15 cellular contexts compared by ENCODE assay signal in genomic region chr13:22944378-22944777, GRCh38.
"Had no signal": no experiment of that assay in that cellular context is flagged by ENCODE, and none has a peak within 500 bp of the region (broad histone marks: within the 10 kb centered on the region; RNA-seq: fewer than 3 reads in every experiment).

No MANE protein-coding gene starts in this region.

- H3K9me3 Mint-ChIP-seq: stimulated activated naive CD8-positive, alpha-beta T cell treated with anti-CD3 and anti-CD28 coated beads, Interleukin-15, Interleukin-2, amounts not matched to agents 100 ng/mL and 50 ng/mL, for 24 hours had no signal

- H3K27ac Mint-ChIP-seq: natural killer cell treated with Interleukin-12 subunit alpha and Interleukin-12 subunit beta and Interleukin-15 and Interleukin-18, amount 100 ng/mL, for 72 hours; stimulated activated naive CD8-positive, alpha-beta T cell treated with anti-CD3 and anti-CD28 coated beads, Interleukin-15, Interleukin-2, amounts not matched to agents 100 ng/mL and 50 ng/mL, for 24 hours; T-helper 1 cell treated with Interleukin-12 subunit alpha and Interleukin-12 subunit beta and Interleukin-4 antibody, amounts not matched to agents 30 μg/mL and 1 μg/mL, for 36 hours had no signal

- H3K4me1 ChIP-seq: breast epithelium, esophagus squamous epithelium, foreskin keratinocyte, psoas muscle had no signal

- H3K27ac ChIP-seq: breast epithelium, dorsolateral prefrontal cortex, esophagus squamous epithelium, foreskin keratinocyte, psoas muscle had no signal

- H3K27me3 Mint-ChIP-seq: natural killer cell treated with Interleukin-12 subunit alpha and Interleukin-12 subunit beta and Interleukin-15 and Interleukin-18, amount 100 ng/mL, for 72 hours; stimulated activated naive CD8-positive, alpha-beta T cell treated with anti-CD3 and anti-CD28 coated beads, Interleukin-15, Interleukin-2, amounts not matched to agents 100 ng/mL and 50 ng/mL, for 24 hours had no signal

- H3K4me3 Mint-ChIP-seq: natural killer cell treated with Interleukin-12 subunit alpha and Interleukin-12 subunit beta and Interleukin-15 and Interleukin-18, amount 100 ng/mL, for 72 hours; stimulated activated naive CD8-positive, alpha-beta T cell treated with anti-CD3 and anti-CD28 coated beads, Interleukin-15, Interleukin-2, amounts not matched to agents 100 ng/mL and 50 ng/mL, for 24 hours; T-helper 1 cell treated with Interleukin-12 subunit alpha and Interleukin-12 subunit beta and Interleukin-4 antibody, amounts not matched to agents 30 μg/mL and 1 μg/mL, for 36 hours had no signal

- H3K36me3 ChIP-seq: breast epithelium, esophagus squamous epithelium had no signal

- H3K27me3 ChIP-seq: breast epithelium, foreskin keratinocyte had no signal

- H3K9me3 ChIP-seq: breast epithelium, esophagus squamous epithelium, psoas muscle had no signal

- H3K4me3 ChIP-seq: breast epithelium, dorsolateral prefrontal cortex, esophagus squamous epithelium, psoas muscle had no signal

- H3K36me3 Mint-ChIP-seq: natural killer cell treated with Interleukin-12 subunit alpha and Interleukin-12 subunit beta and Interleukin-15 and Interleukin-18, amount 100 ng/mL, for 72 hours had no signal

- ATAC-seq: activated naive CD4-positive, alpha-beta T cell treated with anti-CD3 and anti-CD28 coated beads, Interleukin-2, amount 50 U/mL, for 72 hours; foreskin keratinocyte; left lobe of liver; psoas muscle; sciatic nerve had no signal

- DNase-seq: activated CD4-positive, CD25-positive, alpha-beta regulatory T cell; activated effector memory CD4-positive, alpha-beta T cell treated with anti-CD3 and anti-CD28 coated beads, Interleukin-2, amount 50 U/mL, for 16 hours; activated T-cell treated with anti-CD3 and anti-CD28 coated beads, Interleukin-2, amount 50 U/mL, for 1 hour; dorsolateral prefrontal cortex; esophagus squamous epithelium; foreskin keratinocyte; psoas muscle; stimulated activated CD4-positive, alpha-beta T cell treated with anti-CD3 and anti-CD28 coated beads, Interleukin-12 subunit alpha, Interleukin-12 subunit beta, amount 100 ng/mL, for 4 hours had no signal
